28 cellular contexts compared by ENCODE assay signal in genomic region chrX:11566158-11566557, GRCh38.
"Had no signal": no experiment of that assay in that cellular context is flagged by ENCODE, and none has a peak within 500 bp of the region (broad histone marks: within the 10 kb centered on the region; RNA-seq: fewer than 3 reads in every experiment).

No MANE protein-coding gene starts in this region.

- H3K9me3 ChIP-seq: colonic mucosa, esophagus squamous epithelium, thyroid gland, upper lobe of left lung, vagina had no signal

- H3K27ac ChIP-seq: cardiac muscle cell, colonic mucosa, epithelial cell of prostate, esophagus squamous epithelium, stomach, thyroid gland, upper lobe of left lung, vagina had no signal

- H3K4me3 Mint-ChIP-seq: activated naive CD8-positive, alpha-beta T cell; brain; naive thymus-derived CD4-positive, alpha-beta T cell; neural crest cell; stimulated activated naive B cell treated with anti-CD40 and anti-IgM and Interleukin-4, amounts not matched to agents 10 μg/mL and 1 μg/mL and 100 μg/mL, for 72 hours; T-helper 2 cell treated with Interferon-gamma antibody and Interleukin-4, amounts not matched to agents 5 μg/mL and 100 μg/mL, for 36 hours had no signal

- H3K27me3 Mint-ChIP-seq: activated naive CD8-positive, alpha-beta T cell; brain; naive thymus-derived CD4-positive, alpha-beta T cell had no signal

- H3K4me1 ChIP-seq: colonic mucosa, esophagus squamous epithelium, stomach, thyroid gland, upper lobe of left lung, vagina had no signal

- H3K27ac Mint-ChIP-seq: activated naive CD8-positive, alpha-beta T cell; naive thymus-derived CD4-positive, alpha-beta T cell; stimulated activated naive B cell treated with anti-CD40 and anti-IgM and Interleukin-4, amounts not matched to agents 10 μg/mL and 1 μg/mL and 100 μg/mL, for 72 hours; T-helper 2 cell treated with Interferon-gamma antibody and Interleukin-4, amounts not matched to agents 5 μg/mL and 100 μg/mL, for 36 hours had no signal

- DNase-seq: activated CD4-positive, alpha-beta T cell treated with anti-CD3 and anti-CD28 coated beads for 4 hours; activated CD4-positive, alpha-beta T cell treated with anti-CD3 and anti-CD28 coated beads, Interleukin-2, amount 50 U/mL, for 48 hours; activated CD8-positive, alpha-beta memory T cell treated with anti-CD3 and anti-CD28 coated beads for 24 hours; activated effector memory CD4-positive, alpha-beta T cell treated with Interleukin-2 at 50 U/mL for 16 hours; activated naive CD4-positive, alpha-beta T cell treated with Interleukin-2 at 50 U/mL for 16 hours; aorta; cerebellar nuclear complex; colonic mucosa; effector CD8-positive, alpha-beta T cell; esophagus squamous epithelium; foreskin melanocyte; midbrain; naive thymus-derived CD4-positive, alpha-beta T cell; nucleus accumbens; right cardiac atrium; stimulated activated CD4-positive, alpha-beta T cell treated with anti-CD3 and anti-CD28 coated beads, Interleukin-15, amount 100 ng/mL, for 24 hours; stimulated activated CD4-positive, alpha-beta T cell treated with anti-CD3 and anti-CD28 coated beads, Interleukin-2, amount 100 ng/mL, for 24 hours; stimulated activated naive B cell treated with anti-CD40 and anti-IgM and Interleukin-4, amounts not matched to agents 10 μg/mL and 1 μg/mL and 100 μg/mL, for 72 hours; stomach; thyroid gland; upper lobe of left lung had no signal

- ATAC-seq: naive thymus-derived CD4-positive, alpha-beta T cell; right cardiac atrium; stimulated activated naive B cell treated with anti-CD40 and anti-IgM and Interleukin-4, amounts not matched to agents 10 μg/mL and 1 μg/mL and 100 μg/mL, for 72 hours had no signal

- H3K27me3 ChIP-seq: cardiac muscle cell, colonic mucosa, esophagus squamous epithelium, thyroid gland, upper lobe of left lung, vagina had no signal

- H3K4me1 Mint-ChIP-seq: brain; neural crest cell; stimulated activated naive B cell treated with anti-CD40 and anti-IgM and Interleukin-4, amounts not matched to agents 10 μg/mL and 1 μg/mL and 100 μg/mL, for 72 hours had no signal

- H3K9me3 Mint-ChIP-seq: brain; neural crest cell; stimulated activated naive B cell treated with anti-CD40 and anti-IgM and Interleukin-4, amounts not matched to agents 10 μg/mL and 1 μg/mL and 100 μg/mL, for 72 hours; T-helper 2 cell treated with Interferon-gamma antibody and Interleukin-4, amounts not matched to agents 5 μg/mL and 100 μg/mL, for 36 hours had no signal

- H3K36me3 Mint-ChIP-seq: activated naive CD8-positive, alpha-beta T cell; brain; naive thymus-derived CD4-positive, alpha-beta T cell; stimulated activated naive B cell treated with anti-CD40 and anti-IgM and Interleukin-4, amounts not matched to agents 10 μg/mL and 1 μg/mL and 100 μg/mL, for 72 hours had no signal
